In the genomic region with DNA sequence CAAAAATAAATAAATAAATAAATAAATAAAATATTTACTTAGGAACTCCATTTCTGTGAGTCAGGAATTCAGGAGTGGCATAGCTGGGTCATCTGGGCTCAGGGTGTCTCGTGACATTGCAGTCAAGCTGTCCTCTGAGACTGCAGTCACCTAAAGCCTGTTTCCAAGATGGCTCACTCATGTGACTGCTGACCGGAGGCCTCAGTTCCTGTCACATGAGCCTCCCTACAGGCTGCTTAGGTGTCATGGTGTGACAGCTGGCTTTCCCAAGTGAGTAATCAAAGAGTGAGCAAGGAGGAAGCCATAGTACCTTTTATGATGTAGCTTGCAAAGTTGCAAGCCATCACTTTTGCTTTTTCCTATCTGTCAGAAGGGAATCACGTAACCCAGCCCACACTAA, we compare ENCODE assay signal across 13 cellular contexts.
A peak's percentile ranks its signal among the peaks of the same experiment; 100 is the strongest.
DNase-seq lines count a peak whose midpoint lies in the region; ATAC-seq, FAIRE-seq and TF ChIP-seq lines count a peak whose summit lies in the region.
"Had no signal": no experiment of that assay in that cellular context is flagged by ENCODE, and none has a peak within 500 bp of the region (broad histone marks: within the 10 kb centered on the region; RNA-seq: fewer than 3 reads in every experiment).

No MANE protein-coding gene starts in this region.

- TF ChIP-seq POLR2A in HepG2 (IDR thresholded peaks at IDR 0.05; ENCODE audit: insufficient read depth in 1 of 2, low read depth in 2 of 2, low read length in 2 of 2), result no peak
- no peak for TF ChIP-seq POLR2A in right lobe of liver (IDR thresholded peaks at IDR 0.05)
- no peak for TF ChIP-seq POLR2A in transverse colon (IDR thresholded peaks at IDR 0.05)

- intact Hi-C loops in HepG2 (cut with micrococcal nuclease; ENCODE audit: unreplicated experiment), result no loop called here
- intact Hi-C loops in right lobe of liver (cut with DNase I), result no loop called here
- intact Hi-C loops in Panc1 (cut with micrococcal nuclease; ENCODE audit: unreplicated experiment), result no loop called here
- intact Hi-C loops in Right ventricle myocardium superior (cut with DNase I), result no loop called here
- intact Hi-C loops in transverse colon (cut with DNase I; ENCODE audit: low total_unique reads), result no loop called here

- H3K27me3 ChIP-seq in HepG2 (ENCODE audit: control insufficient read depth in 1 of 2, insufficient read depth in 2 of 2, low read length in 2 of 2) (no peaks in the 10 kb centered on the region), right lobe of liver (no peaks in the 10 kb centered on the region), Panc1 (ENCODE audit: control insufficient read depth, insufficient read depth, low read length) (no peaks in the 10 kb centered on the region), hepatocyte (no peaks in the 10 kb centered on the region), transverse colon (peaks cover 5% of the 10 kb centered on the region)

- H4K20me1 ChIP-seq in HepG2 (ENCODE audit: insufficient read depth, low read length), result no peaks in the 10 kb centered on the region
- H4K20me1 ChIP-seq in hepatocyte (ENCODE audit: insufficient read depth, poor library complexity, severe bottlenecking), result no peaks in the 10 kb centered on the region

- no peak for TF ChIP-seq RAD21 in HepG2 (CRISPR knock-in tag; IDR thresholded peaks at IDR 0.05)

- POLR2A ChIA-PET in HepG2 (lab: Yijun Ruan, JAX) (no interaction called here), Panc1 (lab: Charles Lee) (no interaction called here)

- ATAC-seq in HepG2 (no peak), right lobe of liver (no peak), Panc1 (peak; percentile 68), Right ventricle myocardium superior (ENCODE audit: poor library complexity) (no peak)

- no peaks in the 10 kb centered on the region for H3K9me2 ChIP-seq in hepatocyte (replicated peaks; ENCODE audit: insufficient read depth)

- peak; percentile 38 for DNase-seq in HepG2 (ENCODE audit: low spot score)
- no peak for DNase-seq in right lobe of liver
- DNase-seq in Panc1 (ENCODE audit: low read depth, low spot score), result peak; percentile 97
- peak; percentile 39 for DNase-seq in hepatocyte (ENCODE audit: low spot score)
- DNase-seq in Right ventricle myocardium superior, result no peak
- DNase-seq in NCI-H2107 treated with DMSO at 0.1 percent for 48 hours (lab: John Stamatoyannopoulos, UW; ENCODE audit: unreplicated experiment), result no peak
- DNase-seq in NCI-H2029 treated with DMSO at 0.1 percent for 48 hours (lab: John Stamatoyannopoulos, UW), result no peak
- no peak for DNase-seq in transverse colon
- DNase-seq: activated CD4-positive, alpha-beta T cell treated with anti-CD3 and anti-CD28 coated beads for 4 hours; activated naive CD4-positive, alpha-beta T cell treated with anti-CD3 and anti-CD28 coated beads, Interleukin-2, amount 10 ng/mL, durations not matched to agents 7 days and 5 days; Kasumi-1; T-helper 1 cell had no signal

- in situ Hi-C loops in HepG2 (cut with HindIII; ENCODE audit: extremely low pct_ligation_motif_present, low pct_unique_long_range_greater_than_20kb) (no loop called here), Panc1 (cut with HindIII; ENCODE audit: low pct_unique_long_range_greater_than_20kb, low sequenced_read_pairs) (no loop called here), transverse colon (cut with MboI; ENCODE audit: low pct_ligation_motif_present in 1 of 4, low pct_unique_long_range_greater_than_20kb in 1 of 4, low sequenced_read_pairs in 3 of 4) (no loop called here)

- H3K9me3 ChIP-seq in HepG2 (ENCODE audit: low read length), result no peaks in the 10 kb centered on the region
- H3K9me3 ChIP-seq in right lobe of liver, result no peaks in the 10 kb centered on the region
- no peaks in the 10 kb centered on the region for H3K9me3 ChIP-seq in Panc1 (ENCODE audit: control insufficient read depth, insufficient read depth, low read depth, low read length)
- H3K9me3 ChIP-seq in hepatocyte (ENCODE audit: low read depth), result no peaks in the 10 kb centered on the region
- H3K9me3 ChIP-seq in transverse colon, result no peaks in the 10 kb centered on the region

- no peak overlapping the region for H3K9ac ChIP-seq in HepG2 (ENCODE audit: insufficient read depth, low read depth, low read length)

- H3K4me3 ChIP-seq in HepG2 (replicated peaks in 1 of 3; ENCODE audit: insufficient read depth in 1 of 3, low read depth in 2 of 3, low read length in 3 of 3) (no peak overlapping the region), right lobe of liver (no peak overlapping the region), Panc1 (ENCODE audit: low read depth in 2 of 2, low read length in 2 of 2) (no peak overlapping the region), hepatocyte (no peak overlapping the region), transverse colon (no peak overlapping the region)

- H3K27ac ChIP-seq in HepG2 (ENCODE audit: extremely low read length, insufficient read depth, low read length) (no peak overlapping the region), right lobe of liver (no peak overlapping the region), Panc1 (ENCODE audit: low read length) (no peak overlapping the region), hepatocyte (no peak overlapping the region), transverse colon (no peak overlapping the region)

- BruUV-seq in HepG2 (replicated peaks; lab: Mats Ljungman, UMichigan) (no TSS peak), Panc1 (replicated peaks; lab: Mats Ljungman, UMichigan) (no TSS peak)

- peaks cover 54% of the 10 kb centered on the region for H3K4me1 ChIP-seq in HepG2 (ENCODE audit: insufficient read depth, low read length)
- H3K4me1 ChIP-seq in right lobe of liver, result peaks cover 0 to 13% (median 3%) of the 10 kb centered on the region in 4 donors
- H3K4me1 ChIP-seq in Panc1 (ENCODE audit: control insufficient read depth, insufficient read depth, low read length), result no peaks in the 10 kb centered on the region
- no peaks in the 10 kb centered on the region for H3K4me1 ChIP-seq in hepatocyte (ENCODE audit: insufficient read depth)
- no peaks in the 10 kb centered on the region for H3K4me1 ChIP-seq in transverse colon

- H3K79me2 ChIP-seq in HepG2 (ENCODE audit: insufficient read depth, low read length) (no peaks in the 10 kb centered on the region), hepatocyte (no peaks in the 10 kb centered on the region)

- 87% methylated on average over 3 of the region's 3 CpGs for WGBS in HepG2 (ENCODE audit: low lambda C conversion rate)
- 91% methylated on average over 3 of the region's 3 CpGs for WGBS in right lobe of liver (ENCODE audit: insufficient coverage, low coverage, low lambda C conversion rate, missing lambda C conversion rate)
- 89% methylated on average over 3 of the region's 3 CpGs for WGBS in hepatocyte (ENCODE audit: low lambda C conversion rate, missing lambda C conversion rate)
- 67 to 84% methylated on average over 1 to 3 of the region's 3 CpGs for WGBS in transverse colon (ENCODE audit: low coverage in 1 of 2), 2 donors

- no peak for TF ChIP-seq EP300 in HepG2 (IDR thresholded peaks at IDR 0.05; ENCODE audit: low read depth in 2 of 2, low read length in 2 of 2)
- TF ChIP-seq EP300 in HepG2 (CRISPR knock-in tag; IDR thresholded peaks at IDR 0.05; ENCODE audit: borderline replicate concordance), result no peak
- TF ChIP-seq EP300 in transverse colon (IDR thresholded peaks at IDR 0.05; ENCODE audit: low read depth), result no peak

- FAIRE-seq in HepG2 (lab: Jason Lieb, UNC), result no peak
- FAIRE-seq: endothelial cell of umbilical vein had no signal

- no peaks in the 10 kb centered on the region for H3K36me3 ChIP-seq in HepG2 (replicated peaks in 1 of 2; ENCODE audit: control insufficient read depth in 1 of 2, insufficient read depth in 2 of 2, low read length in 2 of 2)
- H3K36me3 ChIP-seq in right lobe of liver, result no peaks in the 10 kb centered on the region
- H3K36me3 ChIP-seq in Panc1 (ENCODE audit: control insufficient read depth, insufficient read depth, low read length), result no peaks in the 10 kb centered on the region
- H3K36me3 ChIP-seq in hepatocyte (replicated peaks; ENCODE audit: insufficient read depth, low read depth), result no peaks in the 10 kb centered on the region
- no peaks in the 10 kb centered on the region for H3K36me3 ChIP-seq in transverse colon

- no peak for TF ChIP-seq CTCF in HepG2 (CRISPR knock-in tag; IDR thresholded peaks at IDR 0.05)
- no peak for TF ChIP-seq CTCF in right lobe of liver (IDR thresholded peaks at IDR 0.05)
- no peak for TF ChIP-seq CTCF in Panc1 (IDR thresholded peaks at IDR 0.05)
- no peak for TF ChIP-seq CTCF in hepatocyte (IDR thresholded peaks at IDR 0.05; ENCODE audit: poor library complexity)
- no peak for TF ChIP-seq CTCF in transverse colon (IDR thresholded peaks at IDR 0.05)

- H3K4me2 ChIP-seq in HepG2 (ENCODE audit: low read depth, low read length) (no peak overlapping the region), hepatocyte (no peak overlapping the region)

- H2AFZ ChIP-seq in HepG2 (ENCODE audit: low read length) (no peak overlapping the region), hepatocyte (no peak overlapping the region)

- CTCF ChIA-PET in HepG2 (lab: Yijun Ruan, JAX; ENCODE audit: low intra/inter-chr PET ratio, low total read pairs), result no interaction called here
- CTCF ChIA-PET in Panc1 (lab: Charles Lee), result no interaction called here

TF ChIP-seq in HepG2, 621 proteins besides CTCF, POLR2A, EP300 and RAD21 (continues in another document):
- 0 out of 2 replicates have a peak, but pooled peaks have one; percentile 12 for TF ChIP-seq BHLHE40 (IDR thresholded peaks at IDR 0.05; ENCODE audit: low read length)
- 0 out of 2 replicates have a peak, but pooled peaks have one; percentile 23 for TF ChIP-seq FOSL2 (CRISPR knock-in tag; IDR thresholded peaks at IDR 0.05)
- 0 out of 2 replicates have a peak, but pooled peaks have one; percentile 16 for TF ChIP-seq RAD51 (IDR thresholded peaks at IDR 0.05; ENCODE audit: borderline replicate concordance)
- TF ChIP-seq SRY (CRISPR knock-in tag; IDR thresholded peaks at IDR 0.05), result no peak
- TF ChIP-seq, protein P1, sequence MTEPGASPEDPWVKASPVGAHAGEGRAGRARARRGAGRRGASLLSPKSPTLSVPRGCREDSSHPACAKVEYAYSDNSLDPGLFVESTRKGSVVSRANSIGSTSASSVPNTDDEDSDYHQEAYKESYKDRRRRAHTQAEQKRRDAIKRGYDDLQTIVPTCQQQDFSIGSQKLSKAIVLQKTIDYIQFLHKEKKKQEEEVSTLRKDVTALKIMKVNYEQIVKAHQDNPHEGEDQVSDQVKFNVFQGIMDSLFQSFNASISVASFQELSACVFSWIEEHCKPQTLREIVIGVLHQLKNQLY (CRISPR knock-in tag; IDR thresholded peaks at IDR 0.05), result no peak
- TF ChIP-seq YY1 (IDR thresholded peaks at IDR 0.05; ENCODE audit: insufficient read depth, insufficient replicate concordance, low read depth, low read length), result peak; percentile 45
- no peak for TF ChIP-seq ZNF589 (CRISPR knock-in tag; conservative IDR thresholded peaks at IDR 0.05)
- 0 out of 2 replicates have a peak, but pooled peaks have one; percentile 39 for TF ChIP-seq KAT8 (CRISPR knock-in tag; IDR thresholded peaks at IDR 0.05)

Comparison
In these comparisons a context has a peak if more than half of its experiments do, and no peak if none do; other contexts are left out.
1. DNase-seq: peak in HepG2 (single experiment), Panc1 (single experiment) and hepatocyte (single experiment); none in right lobe of liver (0 of 3), Right ventricle myocardium superior (single experiment), NCI-H2107 treated with DMSO at 0.1 percent for 48 hours (single experiment), NCI-H2029 treated with DMSO at 0.1 percent for 48 hours (single experiment) and transverse colon (single experiment).